23 cellular contexts compared by ENCODE assay signal in the genomic region with DNA sequence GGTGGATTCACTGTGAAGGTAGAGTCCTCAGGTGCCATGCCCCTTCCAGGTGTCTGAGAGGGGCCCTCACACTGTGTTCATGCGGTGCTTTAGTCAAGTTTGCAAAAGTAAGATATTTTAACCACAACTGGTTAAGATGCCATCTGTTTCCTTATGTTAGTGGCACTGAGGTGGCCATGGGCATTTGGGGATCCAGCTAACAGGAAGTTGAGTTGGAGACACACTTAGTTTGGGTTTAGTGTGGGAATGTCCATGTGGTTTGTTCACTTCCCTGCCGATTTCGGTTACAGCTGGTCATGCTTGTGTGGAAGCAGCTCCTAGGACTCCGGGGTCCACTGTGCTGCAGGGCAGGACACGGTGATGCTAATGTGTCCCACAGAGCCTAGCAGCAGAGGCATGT. TPM values are rescaled to one million over a fixed set of nuclear protein-coding genes. Genes with fewer than 3 reads are reported as not detected.
"Had no signal": no experiment of that assay in that cellular context is flagged by ENCODE, and none has a peak within 500 bp of the region (broad histone marks: within the 10 kb centered on the region; RNA-seq: fewer than 3 reads in every experiment).

No MANE protein-coding gene starts in this region.

- H3K4me3 Mint-ChIP-seq: activated naive CD4-positive, alpha-beta T cell treated with anti-CD3 and anti-CD28 coated beads for 36 hours; activated naive CD8-positive, alpha-beta T cell treated with anti-CD3 and anti-CD28 coated beads, Interleukin-2, amount 10 ng/mL, durations not matched to agents 7 days and 5 days; activated T-cell treated with anti-CD3 and anti-CD28 coated beads, Interleukin-2, amount 50 U/mL, for 72 hours; central memory CD8-positive, alpha-beta T cell; nephron progenitor cell had no signal

- H3K27ac Mint-ChIP-seq: activated naive CD4-positive, alpha-beta T cell treated with anti-CD3 and anti-CD28 coated beads for 36 hours; activated naive CD8-positive, alpha-beta T cell treated with anti-CD3 and anti-CD28 coated beads, Interleukin-2, amount 10 ng/mL, durations not matched to agents 7 days and 5 days; activated T-cell treated with anti-CD3 and anti-CD28 coated beads, Interleukin-2, amount 50 U/mL, for 72 hours; nephron progenitor cell had no signal

- H3K27me3 ChIP-seq: breast epithelium, dorsolateral prefrontal cortex, esophagus squamous epithelium, gastrocnemius medialis, pancreas, upper lobe of left lung had no signal

- H3K9me3 Mint-ChIP-seq: activated naive CD4-positive, alpha-beta T cell treated with anti-CD3 and anti-CD28 coated beads for 36 hours; activated naive CD8-positive, alpha-beta T cell treated with anti-CD3 and anti-CD28 coated beads, Interleukin-2, amount 10 ng/mL, durations not matched to agents 7 days and 5 days; activated T-cell treated with anti-CD3 and anti-CD28 coated beads, Interleukin-2, amount 50 U/mL, for 72 hours; central memory CD8-positive, alpha-beta T cell; nephron progenitor cell had no signal

- H3K36me3 ChIP-seq: breast epithelium, esophagus squamous epithelium, gastrocnemius medialis, pancreas, upper lobe of left lung had no signal

- H3K4me1 ChIP-seq: breast epithelium, pancreas had no signal

- H3K27ac ChIP-seq: breast epithelium, dorsolateral prefrontal cortex, esophagus squamous epithelium, gastrocnemius medialis, pancreas, upper lobe of left lung had no signal

- H3K4me1 Mint-ChIP-seq: central memory CD8-positive, alpha-beta T cell had no signal

- H3K9me3 ChIP-seq: breast epithelium, esophagus squamous epithelium, gastrocnemius medialis, pancreas, upper lobe of left lung had no signal

- H3K4me3 ChIP-seq: breast epithelium, dorsolateral prefrontal cortex, esophagus squamous epithelium, gastrocnemius medialis, pancreas, upper lobe of left lung had no signal

- DNase-seq: activated CD4-positive, alpha-beta T cell treated with anti-CD3 and anti-CD28 coated beads for 4 hours; activated CD4-positive, alpha-beta T cell treated with anti-CD3 and anti-CD28 coated beads, Interleukin-2, amount 50 U/mL, for 48 hours; activated CD4-positive, CD25-positive, alpha-beta regulatory T cell; activated effector memory CD4-positive, alpha-beta T cell treated with Interleukin-2 at 50 U/mL for 16 hours; activated naive CD4-positive, alpha-beta T cell treated with anti-CD3 and anti-CD28 coated beads for 36 hours; activated naive CD8-positive, alpha-beta T cell treated with anti-CD3 and anti-CD28 coated beads, Interleukin-2, amount 10 ng/mL, durations not matched to agents 7 days and 5 days; activated T-cell treated with anti-CD3 and anti-CD28 coated beads, Interleukin-2, amount 50 U/mL, for 72 hours; amniotic stem cell; dorsolateral prefrontal cortex; esophagus squamous epithelium; gastrocnemius medialis; hypothalamus; left cardiac atrium; nephron progenitor cell; pancreas; right cardiac atrium; stimulated activated CD4-positive, alpha-beta T cell treated with anti-CD3 and anti-CD28 coated beads, Interleukin-4, amount 100 ng/mL, for 24 hours; stimulated activated naive CD4-positive, alpha-beta T cell treated with Interleukin-2 at 50 U/mL for 16 hours; T-helper 9 cell; upper lobe of left lung had no signal

- H3K27me3 Mint-ChIP-seq: central memory CD8-positive, alpha-beta T cell had no signal

- ATAC-seq: gastrocnemius medialis, left cardiac atrium, pancreas, right cardiac atrium had no signal

RNA-seq across cellular contexts. Expression of gene ABHD12B, which starts 17.3 kb away (rescaled TPM):
- total RNA-seq: activated naive CD4-positive, alpha-beta T cell treated with anti-CD3 and anti-CD28 coated beads for 36 hours; activated naive CD8-positive, alpha-beta T cell treated with anti-CD3 and anti-CD28 coated beads, Interleukin-2, amount 10 ng/mL, durations not matched to agents 7 days and 5 days; activated T-cell treated with anti-CD3 and anti-CD28 coated beads, Interleukin-2, amount 50 U/mL, for 72 hours; breast epithelium; gastrocnemius medialis; pulmonary artery endothelial cell; right cardiac atrium had no signal
- polyA plus RNA-seq: pancreas, right cardiac atrium had no signal
